25 cellular contexts compared by ENCODE assay signal in genomic region chr6:13242590-13242989, GRCh38.
"Had no signal": no experiment of that assay in that cellular context is flagged by ENCODE, and none has a peak within 500 bp of the region (broad histone marks: within the 10 kb centered on the region; RNA-seq: fewer than 3 reads in every experiment).

No MANE protein-coding gene starts in this region.

- ATAC-seq: activated CD4-positive, alpha-beta T cell treated with anti-CD3 and anti-CD28 coated beads for 36 hours; activated CD8-positive, alpha-beta memory T cell treated with anti-CD3 and anti-CD28 coated beads, Interleukin-2, amount 10 ng/mL, durations not matched to agents 7 days and 5 days; activated CD8-positive, alpha-beta T cell treated with anti-CD3 and anti-CD28 coated beads, Interleukin-2, amount 10 ng/mL, durations not matched to agents 7 days and 5 days; activated naive CD8-positive, alpha-beta T cell treated with anti-CD3 and anti-CD28 coated beads, Interleukin-2, amount 50 U/mL, for 24 hours; body of pancreas; esophagus mucosa had no signal

- H3K27me3 ChIP-seq: adrenal gland, body of pancreas had no signal

- H3K36me3 Mint-ChIP-seq: activated CD8-positive, alpha-beta memory T cell treated with anti-CD3 and anti-CD28 coated beads, Interleukin-2, amount 10 ng/mL, durations not matched to agents 7 days and 5 days had no signal

- DNase-seq: activated CD4-positive, alpha-beta memory T cell treated with anti-CD3 and anti-CD28 coated beads for 36 hours; activated CD4-positive, alpha-beta T cell treated with anti-CD3 and anti-CD28 coated beads for 36 hours; activated CD4-positive, alpha-beta T cell treated with anti-CD3 and anti-CD28 coated beads, Interleukin-2, amount 10 ng/mL, durations not matched to agents 24 days and 14 days; activated CD4-positive, CD25-positive, alpha-beta regulatory T cell; activated CD4-positive, CD25-positive, alpha-beta regulatory T cell treated with anti-CD3 and anti-CD28 coated beads, Interleukin-2, amount 50 U/mL, for 72 hours; activated CD8-positive, alpha-beta memory T cell treated with anti-CD3 and anti-CD28 coated beads, Interleukin-2, amount 10 ng/mL, durations not matched to agents 7 days and 5 days; activated CD8-positive, alpha-beta memory T cell treated with anti-CD3 and anti-CD28 coated beads, Interleukin-2, amount 50 U/mL, for 4 hours; activated CD8-positive, alpha-beta T cell treated with anti-CD3 and anti-CD28 coated beads, Interleukin-2, amount 10 ng/mL, durations not matched to agents 7 days and 5 days; activated effector memory CD4-positive, alpha-beta T cell treated with anti-CD3 and anti-CD28 coated beads, Interleukin-2, amount 50 U/mL, for 16 hours; activated naive CD4-positive, alpha-beta T cell treated with anti-CD3 and anti-CD28 coated beads for 36 hours; activated naive CD8-positive, alpha-beta T cell treated with anti-CD3 and anti-CD28 coated beads for 36 hours; activated naive CD8-positive, alpha-beta T cell treated with anti-CD3 and anti-CD28 coated beads, Interleukin-2, amount 50 U/mL, for 24 hours; activated T-cell treated with anti-CD3 and anti-CD28 coated beads, Interleukin-2, amount 50 U/mL, for 1 hour; activated T-cell treated with anti-CD3 and anti-CD28 coated beads, Interleukin-2, amount 50 U/mL, for 48 hours; adrenal gland; amygdala; aorta; body of pancreas; caudate nucleus; effector CD8-positive, alpha-beta T cell; T-helper 2 cell had no signal

- H3K4me1 Mint-ChIP-seq: activated CD4-positive, alpha-beta T cell treated with anti-CD3 and anti-CD28 coated beads for 36 hours; activated CD4-positive, alpha-beta T cell treated with anti-CD3 and anti-CD28 coated beads, Interleukin-2, amount 10 ng/mL, durations not matched to agents 24 days and 14 days; activated CD8-positive, alpha-beta memory T cell treated with anti-CD3 and anti-CD28 coated beads, Interleukin-2, amount 10 ng/mL, durations not matched to agents 7 days and 5 days; activated naive CD4-positive, alpha-beta T cell treated with anti-CD3 and anti-CD28 coated beads, Interleukin-2, amount 50 U/mL, for 24 hours; activated naive CD8-positive, alpha-beta T cell treated with anti-CD3 and anti-CD28 coated beads, Interleukin-2, amount 50 U/mL, for 24 hours had no signal

- H3K4me3 Mint-ChIP-seq: activated CD4-positive, alpha-beta memory T cell treated with anti-CD3 and anti-CD28 coated beads for 36 hours; activated CD4-positive, alpha-beta T cell treated with anti-CD3 and anti-CD28 coated beads for 36 hours; activated CD4-positive, alpha-beta T cell treated with anti-CD3 and anti-CD28 coated beads, Interleukin-2, amount 10 ng/mL, durations not matched to agents 24 days and 14 days; activated CD8-positive, alpha-beta memory T cell treated with anti-CD3 and anti-CD28 coated beads, Interleukin-2, amount 10 ng/mL, durations not matched to agents 7 days and 5 days; activated CD8-positive, alpha-beta T cell treated with anti-CD3 and anti-CD28 coated beads, Interleukin-2, amount 10 ng/mL, durations not matched to agents 7 days and 5 days; activated naive CD4-positive, alpha-beta T cell treated with anti-CD3 and anti-CD28 coated beads for 36 hours; activated naive CD4-positive, alpha-beta T cell treated with anti-CD3 and anti-CD28 coated beads, Interleukin-2, amount 50 U/mL, for 24 hours; activated naive CD8-positive, alpha-beta T cell treated with anti-CD3 and anti-CD28 coated beads for 36 hours; activated naive CD8-positive, alpha-beta T cell treated with anti-CD3 and anti-CD28 coated beads, Interleukin-2, amount 50 U/mL, for 24 hours; activated T-helper 1 cell treated with anti-CD3 and anti-CD28 coated beads, Interleukin-12 subunit alpha, Interleukin-12 subunit beta, Interleukin-2, Interleukin-4 antibody, amounts not matched to agents 30 ng/mL and 10 ng/mL and 1 ng/mL, durations not matched to agents 14 hours and 24 hours and 36 hours had no signal

- H3K36me3 ChIP-seq: adrenal gland had no signal

- H3K4me3 ChIP-seq: adrenal gland, body of pancreas had no signal

- H3K4me1 ChIP-seq: adrenal gland had no signal

- H3K27ac ChIP-seq: adrenal gland, body of pancreas had no signal

- H3K9me3 Mint-ChIP-seq: activated CD4-positive, alpha-beta T cell treated with anti-CD3 and anti-CD28 coated beads, Interleukin-2, amount 10 ng/mL, durations not matched to agents 24 days and 14 days; activated T-helper 1 cell treated with anti-CD3 and anti-CD28 coated beads, Interleukin-12 subunit alpha, Interleukin-12 subunit beta, Interleukin-2, Interleukin-4 antibody, amounts not matched to agents 30 ng/mL and 10 ng/mL and 1 ng/mL, durations not matched to agents 14 hours and 24 hours and 36 hours had no signal

- H3K27ac Mint-ChIP-seq: activated CD4-positive, alpha-beta memory T cell treated with anti-CD3 and anti-CD28 coated beads for 36 hours; activated CD4-positive, alpha-beta T cell treated with anti-CD3 and anti-CD28 coated beads for 36 hours; activated CD4-positive, alpha-beta T cell treated with anti-CD3 and anti-CD28 coated beads, Interleukin-2, amount 10 ng/mL, durations not matched to agents 24 days and 14 days; activated CD8-positive, alpha-beta memory T cell treated with anti-CD3 and anti-CD28 coated beads, Interleukin-2, amount 10 ng/mL, durations not matched to agents 7 days and 5 days; activated CD8-positive, alpha-beta T cell treated with anti-CD3 and anti-CD28 coated beads, Interleukin-2, amount 10 ng/mL, durations not matched to agents 7 days and 5 days; activated naive CD4-positive, alpha-beta T cell treated with anti-CD3 and anti-CD28 coated beads for 36 hours; activated naive CD4-positive, alpha-beta T cell treated with anti-CD3 and anti-CD28 coated beads, Interleukin-2, amount 50 U/mL, for 24 hours; activated naive CD8-positive, alpha-beta T cell treated with anti-CD3 and anti-CD28 coated beads for 36 hours; activated naive CD8-positive, alpha-beta T cell treated with anti-CD3 and anti-CD28 coated beads, Interleukin-2, amount 50 U/mL, for 24 hours; activated T-helper 1 cell treated with anti-CD3 and anti-CD28 coated beads, Interleukin-12 subunit alpha, Interleukin-12 subunit beta, Interleukin-2, Interleukin-4 antibody, amounts not matched to agents 30 ng/mL and 10 ng/mL and 1 ng/mL, durations not matched to agents 14 hours and 24 hours and 36 hours; activated T-helper 2 cell treated with anti-CD3 and anti-CD28 coated beads, Interferon-gamma antibody, Interleukin-2, Interleukin-4, amounts not matched to agents 10 μg/mL and 5 μg/mL and 100 μg/mL, durations not matched to agents 14 hours and 24 hours and 36 hours had no signal

- H3K9me3 ChIP-seq: adrenal gland, body of pancreas had no signal
